In genomic region chr9:109969559-109970237, GRCh38 we compare ENCODE assay signal across 2 cellular contexts.
TF ChIP-seq lines count a peak whose summit lies in the region.

No MANE protein-coding gene starts in this region.

TF ChIP-seq in IMR-90, 13 proteins besides CTCF, POLR2A, EP300 and RAD21:
- TF ChIP-seq MAZ (IDR thresholded peaks at IDR 0.05; ENCODE audit: borderline replicate concordance, low read depth, low read length) (no peak), RFX5 (IDR thresholded peaks at IDR 0.05; ENCODE audit: low read depth, low read length) (no peak), FOS (IDR thresholded peaks at IDR 0.05; ENCODE audit: low read depth, low read length) (no peak), RCOR1 (IDR thresholded peaks at IDR 0.05; ENCODE audit: insufficient replicate concordance, low read length) (no peak), CHD1 (IDR thresholded peaks at IDR 0.05; ENCODE audit: low read depth, low read length) (no peak), MXI1 (IDR thresholded peaks at IDR 0.05; ENCODE audit: borderline replicate concordance, low read depth, low read length) (no peak), ELK1 (IDR thresholded peaks at IDR 0.05; ENCODE audit: borderline replicate concordance, low read depth, low read length) (no peak)
- TF ChIP-seq, protein P1, sequence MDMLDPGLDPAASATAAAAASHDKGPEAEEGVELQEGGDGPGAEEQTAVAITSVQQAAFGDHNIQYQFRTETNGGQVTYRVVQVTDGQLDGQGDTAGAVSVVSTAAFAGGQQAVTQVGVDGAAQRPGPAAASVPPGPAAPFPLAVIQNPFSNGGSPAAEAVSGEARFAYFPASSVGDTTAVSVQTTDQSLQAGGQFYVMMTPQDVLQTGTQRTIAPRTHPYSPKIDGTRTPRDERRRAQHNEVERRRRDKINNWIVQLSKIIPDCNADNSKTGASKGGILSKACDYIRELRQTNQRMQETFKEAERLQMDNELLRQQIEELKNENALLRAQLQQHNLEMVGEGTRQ (IDR thresholded peaks at IDR 0.05; ENCODE audit: low read depth, low read length): no peak

TF ChIP-seq in H1, 55 proteins besides CTCF, POLR2A, EP300 and RAD21:
- TF ChIP-seq SRF (IDR thresholded peaks at IDR 0.05; ENCODE audit: low read depth, low read length) (no peak), MAFK (IDR thresholded peaks at IDR 0.05; ENCODE audit: low read depth, low read length) (no peak), YY1 (IDR thresholded peaks at IDR 0.05; ENCODE audit: low read depth, low read length) (no peak), FOSL1 (IDR thresholded peaks at IDR 0.05; ENCODE audit: insufficient read depth, low read depth, low read length) (no peak), RNF2 (IDR thresholded peaks at IDR 0.05; ENCODE audit: borderline replicate concordance, low read depth, low read length, missing control alignments, poor library complexity, severe bottlenecking) (no peak), JUND (IDR thresholded peaks at IDR 0.05; ENCODE audit: low read length) (no peak), SUZ12 (IDR thresholded peaks at IDR 0.05; ENCODE audit: low read length) (no peak)
- TF ChIP-seq, protein P2, sequence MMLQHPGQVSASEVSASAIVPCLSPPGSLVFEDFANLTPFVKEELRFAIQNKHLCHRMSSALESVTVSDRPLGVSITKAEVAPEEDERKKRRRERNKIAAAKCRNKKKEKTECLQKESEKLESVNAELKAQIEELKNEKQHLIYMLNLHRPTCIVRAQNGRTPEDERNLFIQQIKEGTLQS (IDR thresholded peaks at IDR 0.05; ENCODE audit: insufficient read depth, low read depth, low read length): no peak
- TF ChIP-seq, protein P3, sequence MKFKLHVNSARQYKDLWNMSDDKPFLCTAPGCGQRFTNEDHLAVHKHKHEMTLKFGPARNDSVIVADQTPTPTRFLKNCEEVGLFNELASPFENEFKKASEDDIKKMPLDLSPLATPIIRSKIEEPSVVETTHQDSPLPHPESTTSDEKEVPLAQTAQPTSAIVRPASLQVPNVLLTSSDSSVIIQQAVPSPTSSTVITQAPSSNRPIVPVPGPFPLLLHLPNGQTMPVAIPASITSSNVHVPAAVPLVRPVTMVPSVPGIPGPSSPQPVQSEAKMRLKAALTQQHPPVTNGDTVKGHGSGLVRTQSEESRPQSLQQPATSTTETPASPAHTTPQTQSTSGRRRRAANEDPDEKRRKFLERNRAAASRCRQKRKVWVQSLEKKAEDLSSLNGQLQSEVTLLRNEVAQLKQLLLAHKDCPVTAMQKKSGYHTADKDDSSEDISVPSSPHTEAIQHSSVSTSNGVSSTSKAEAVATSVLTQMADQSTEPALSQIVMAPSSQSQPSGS (IDR thresholded peaks at IDR 0.05; ENCODE audit: low read length): no peak
